In genomic region chr18:58603365-58604067, GRCh38 we compare ENCODE assay signal across 13 cellular contexts. TPM values are rescaled to one million over a fixed set of nuclear protein-coding genes. Genes with fewer than 3 reads are reported as not detected.
DNase-seq lines count a peak whose midpoint lies in the region; ATAC-seq and TF ChIP-seq lines count a peak whose summit lies in the region.
"Had no signal": no experiment of that assay in that cellular context is flagged by ENCODE, and none has a peak within 500 bp of the region (broad histone marks: within the 10 kb centered on the region; RNA-seq: fewer than 3 reads in every experiment).

No MANE protein-coding gene starts in this region.

- H3K4me1 Mint-ChIP-seq in CD4-positive, alpha-beta T cell (ENCODE audit: low read depth) = peaks cover 44% of the 10 kb centered on the region
- H3K4me1 Mint-ChIP-seq in naive thymus-derived CD4-positive, alpha-beta T cell = peaks cover 16 to 48% (median 39%) of the 10 kb centered on the region in 7 donors

- no peaks in the 10 kb centered on the region for H3K36me3 ChIP-seq in naive thymus-derived CD4-positive, alpha-beta T cell (ENCODE audit: control insufficient read depth in 2 of 3, insufficient read depth in 3 of 3, low read length in 3 of 3)
- H3K36me3 ChIP-seq in PC-9 (ENCODE audit: low read depth) = no peaks in the 10 kb centered on the region
- H3K36me3 ChIP-seq: lower lobe of right lung, thoracic aorta had no signal

- POLR2A ChIA-PET in CD4-positive, alpha-beta T cell (lab: Charles Lee) = interaction anchor here (0.8 to 1.3 kb wide), 4 partner anchors 55 to 69 kb away, joined by 3 to 4 read pairs (median 3); partner anchors contain the start of gene MALT1
- POLR2A ChIA-PET in naive thymus-derived CD4-positive, alpha-beta T cell (lab: Charles Lee) = interaction anchor here (1.9 kb wide), 1 partner anchor 69 kb away, joined by 6 read pairs; no protein-coding TSS in a partner anchor
- POLR2A ChIA-PET in PC-9 (lab: Charles Lee; ENCODE audit: unreplicated experiment) = no interaction called here

- H3K4me2 ChIP-seq in PC-9 = no peak overlapping the region

- in situ Hi-C loops in astrocyte of the cerebellum (cut with HindIII; ENCODE audit: low sequenced_read_pairs) = no loop called here

- CTCF ChIA-PET in CD4-positive, alpha-beta T cell (lab: Charles Lee) = no interaction called here
- CTCF ChIA-PET in naive thymus-derived CD4-positive, alpha-beta T cell (lab: Charles Lee) = interaction anchor here (1.0 to 1.1 kb wide), 2 partner anchors 57 to 161 kb away, joined by 3 read pairs; no protein-coding TSS in a partner anchor
- CTCF ChIA-PET in PC-9 (lab: Charles Lee) = no interaction called here

- no peaks in the 10 kb centered on the region for H3K36me3 Mint-ChIP-seq in CD4-positive, alpha-beta T cell (ENCODE audit: low read depth)
- peaks cover 0 to 5% (median 0%) of the 10 kb centered on the region in 5 donors for H3K36me3 Mint-ChIP-seq in naive thymus-derived CD4-positive, alpha-beta T cell

- BruUV-seq in PC-9 (replicated peaks; lab: Mats Ljungman, UMichigan) = no TSS peak

- H3K27me3 Mint-ChIP-seq in CD4-positive, alpha-beta T cell = no peaks in the 10 kb centered on the region
- peaks cover 0 to 8% (median 0%) of the 10 kb centered on the region in 5 donors for H3K27me3 Mint-ChIP-seq in naive thymus-derived CD4-positive, alpha-beta T cell

- no peaks in the 10 kb centered on the region for H3K9me2 ChIP-seq in PC-9 (ENCODE audit: insufficient read depth)

- H3K9me3 Mint-ChIP-seq in CD4-positive, alpha-beta T cell = no peaks in the 10 kb centered on the region
- H3K9me3 Mint-ChIP-seq in naive thymus-derived CD4-positive, alpha-beta T cell = peaks cover 0 to 10% (median 0%) of the 10 kb centered on the region in 11 donors
- H3K9me3 Mint-ChIP-seq: CD8-positive, alpha-beta memory T cell had no signal

- no peaks in the 10 kb centered on the region for H3K9me3 ChIP-seq in CD4-positive, alpha-beta T cell (ENCODE audit: control insufficient read depth, low read length)
- no peaks in the 10 kb centered on the region for H3K9me3 ChIP-seq in naive thymus-derived CD4-positive, alpha-beta T cell (ENCODE audit: control insufficient read depth in 2 of 3, low read length in 3 of 3)
- H3K9me3 ChIP-seq in PC-9 (ENCODE audit: insufficient read depth, low read depth) = no peaks in the 10 kb centered on the region; the same call in 1 of the 2 replicates
- H3K9me3 ChIP-seq: lower lobe of right lung, thoracic aorta had no signal

- H3K4me1 ChIP-seq in naive thymus-derived CD4-positive, alpha-beta T cell (ENCODE audit: control insufficient read depth in 2 of 2, insufficient read depth in 2 of 2, low read length in 2 of 2) = peaks cover 0 to 36% of the 10 kb centered on the region in 2 donors
- peaks cover 28% of the 10 kb centered on the region for H3K4me1 ChIP-seq in PC-9 (replicated peaks; ENCODE audit: insufficient read depth)
- H3K4me1 ChIP-seq: lower lobe of right lung had no signal

- intact Hi-C loops in CD4-positive, alpha-beta T cell (cut with DNase I, micrococcal nuclease) = no loop called here
- intact Hi-C loops in naive thymus-derived CD4-positive, alpha-beta T cell (cut with micrococcal nuclease) = loop anchor here in 1 of 2 donors (1.0 to 2.0 kb wide), 2 partner anchors 12 to 67 kb away; partner anchors contain the start of gene MALT1
- intact Hi-C loops in PC-9 (cut with micrococcal nuclease; ENCODE audit: unreplicated experiment) = no loop called here

- no peaks in the 10 kb centered on the region for H3K79me2 ChIP-seq in PC-9 (ENCODE audit: low read depth)

- H3F3A ChIP-seq in PC-9 (ENCODE audit: insufficient read depth, low read depth) = peaks cover 15% of the 10 kb centered on the region

- H3K27me3 ChIP-seq in CD4-positive, alpha-beta T cell (ENCODE audit: control insufficient read depth, insufficient read depth, low read length) = no peaks in the 10 kb centered on the region
- H3K27me3 ChIP-seq in naive thymus-derived CD4-positive, alpha-beta T cell (ENCODE audit: control insufficient read depth in 2 of 2, insufficient read depth in 2 of 2, low read length in 2 of 2) = no peaks in the 10 kb centered on the region
- no peaks in the 10 kb centered on the region for H3K27me3 ChIP-seq in PC-9 (ENCODE audit: insufficient read depth, low read depth)

- no peaks in the 10 kb centered on the region for H4K20me1 ChIP-seq in PC-9 (ENCODE audit: insufficient read depth)

- ATAC-seq in CD4-positive, alpha-beta T cell (ENCODE audit: poor library complexity) = peak; percentile 45
- ATAC-seq in naive thymus-derived CD4-positive, alpha-beta T cell = peak; percentile 58
- no peak for ATAC-seq in GM21737 (IDR thresholded peaks at IDR 0.05; ENCODE audit: unreplicated experiment)
- no peak for ATAC-seq in GM21576 (IDR thresholded peaks at IDR 0.05; ENCODE audit: unreplicated experiment)
- no peak for ATAC-seq in HG03139 (IDR thresholded peaks at IDR 0.05; ENCODE audit: unreplicated experiment)

- peak overlapping the region; percentile 7 for H3K27ac Mint-ChIP-seq in CD4-positive, alpha-beta T cell
- H3K27ac Mint-ChIP-seq in naive thymus-derived CD4-positive, alpha-beta T cell = peak overlapping the region in 5 of 9 donors; percentile 22 to 51 (median 43)

- DNase-seq in CD4-positive, alpha-beta T cell = no peak
- DNase-seq in Jurkat, Clone E6-1 (ENCODE audit: low read depth, low spot score) = peak; percentile 50
- DNase-seq in astrocyte of the cerebellum (ENCODE audit: low read depth) (peak; percentile 66), PC-9 (no peak)
- peak in 3 of 9 donors; percentile 16 to 22 (median 17) for DNase-seq in naive thymus-derived CD4-positive, alpha-beta T cell
- DNase-seq: CD8-positive, alpha-beta memory T cell; lower lobe of right lung; NCI-H82 had no signal

- H3K27ac ChIP-seq in CD4-positive, alpha-beta T cell (ENCODE audit: low read depth, low read length) = no peak overlapping the region
- H3K27ac ChIP-seq in naive thymus-derived CD4-positive, alpha-beta T cell (ENCODE audit: low read depth, low read length) = no peak overlapping the region
- no peak overlapping the region for H3K27ac ChIP-seq in PC-9
- H3K27ac ChIP-seq: lower lobe of right lung, thoracic aorta had no signal

- no peak for TF ChIP-seq CTCF in CD4-positive, alpha-beta T cell (IDR thresholded peaks at IDR 0.05)
- TF ChIP-seq CTCF in astrocyte of the cerebellum (IDR thresholded peaks at IDR 0.05; ENCODE audit: low read depth, low read length, missing control alignments) (no peak), PC-9 (conservative IDR thresholded peaks at IDR 0.05) (no peak)

- H2AFZ ChIP-seq in PC-9 = no peak overlapping the region

- peak overlapping the region; percentile 65 for H3K4me3 Mint-ChIP-seq in CD4-positive, alpha-beta T cell
- H3K4me3 Mint-ChIP-seq in naive thymus-derived CD4-positive, alpha-beta T cell = peak overlapping the region; percentile 1 to 81 (median 69)

- H3K4me3 ChIP-seq in Jurkat, Clone E6-1 (ENCODE audit: low read length) = no peak overlapping the region
- H3K4me3 ChIP-seq in astrocyte of the cerebellum (ENCODE audit: low read depth, low read length) (no peak overlapping the region), PC-9 (no peak overlapping the region)
- H3K4me3 ChIP-seq in naive thymus-derived CD4-positive, alpha-beta T cell (ENCODE audit: low read length) = peak overlapping the region; percentile 7
- H3K4me3 ChIP-seq: lower lobe of right lung, thoracic aorta had no signal

RNA-seq across cellular contexts. Expression of gene ALPK2, which starts 25.4 kb away (rescaled TPM):
- total RNA-seq in CD4-positive, alpha-beta T cell = under 1 TPM; 0.25 TPM
- polyA plus RNA-seq in Jurkat, Clone E6-1 (2012; ENCODE audit: insufficient read depth, insufficient read length) = not detected
- 1 to 10 TPM in 1 of 5 experiments, under 1 TPM in 3, not detected in 1; 0.19 to 1.6 (median 0.28) TPM for total RNA-seq in naive thymus-derived CD4-positive, alpha-beta T cell
- not detected for polyA plus RNA-seq in naive thymus-derived CD4-positive, alpha-beta T cell
- 0.10 and 0.28 TPM in 2 replicates for total RNA-seq in PC-9 (2021)
- total RNA-seq: lower lobe of right lung, pulmonary artery endothelial cell, thoracic aorta had no signal

Comparison
In these comparisons a context has a peak if more than half of its experiments do, and no peak if none do; other contexts are left out.
1. ATAC-seq: peak in CD4-positive, alpha-beta T cell (single experiment) and naive thymus-derived CD4-positive, alpha-beta T cell (single experiment); none in GM21737 (single experiment), GM21576 (single experiment) and HG03139 (single experiment).
2. DNase-seq: peak in Jurkat, Clone E6-1 (single experiment) and astrocyte of the cerebellum (single experiment); none in CD4-positive, alpha-beta T cell (0 of 10) and PC-9 (0 of 2).